25 cellular contexts compared by ENCODE assay signal in the genomic region with DNA sequence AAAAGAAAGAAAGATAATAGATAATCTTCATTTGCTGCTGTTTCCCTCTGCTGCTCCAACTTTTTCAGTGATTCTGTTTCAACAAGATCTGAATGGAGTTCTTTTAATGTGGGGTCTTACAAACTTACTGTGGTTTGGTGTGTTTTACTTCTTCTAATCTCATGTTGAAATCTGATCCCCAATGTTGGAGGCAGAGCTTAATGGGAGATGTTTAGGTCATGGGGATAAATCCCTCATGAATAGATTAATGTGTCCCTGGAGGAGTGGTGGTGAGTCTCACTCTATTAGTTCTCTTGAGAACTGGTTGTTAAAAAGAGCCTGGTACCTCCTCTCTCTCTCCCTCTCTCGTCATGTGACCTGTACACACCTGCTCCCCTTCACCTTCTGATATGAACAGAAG.
"Had no signal": no experiment of that assay in that cellular context is flagged by ENCODE, and none has a peak within 500 bp of the region (broad histone marks: within the 10 kb centered on the region; RNA-seq: fewer than 3 reads in every experiment).

No MANE protein-coding gene starts in this region.

- ATAC-seq: activated CD4-positive, CD25-positive, alpha-beta regulatory T cell treated with anti-CD3 and anti-CD28 coated beads, Interleukin-2, amount 50 U/mL, for 24 hours; activated CD8-positive, alpha-beta T cell treated with anti-CD3 and anti-CD28 coated beads, Interleukin-2, amount 10 ng/mL, durations not matched to agents 7 days and 5 days; T-cell had no signal

- H3K27ac ChIP-seq: adrenal gland, SK-N-MC had no signal

- H3K36me3 ChIP-seq: adrenal gland, MG63 had no signal

- H3K4me1 ChIP-seq: adrenal gland had no signal

- FAIRE-seq: colon had no signal

- H3K27me3 ChIP-seq: adrenal gland, MG63 had no signal

- H3K4me3 ChIP-seq: adrenal gland, MG63, SK-N-MC had no signal

- DNase-seq: activated CD4-positive, alpha-beta T cell treated with anti-CD3 and anti-CD28 coated beads for 48 hours; activated CD4-positive, alpha-beta T cell treated with anti-CD3 and anti-CD28 coated beads, Interleukin-2, amount 50 U/mL, for 4 hours; activated CD8-positive, alpha-beta memory T cell treated with anti-CD3 and anti-CD28 coated beads, Interleukin-2, amount 50 U/mL, for 48 hours; activated CD8-positive, alpha-beta T cell treated with anti-CD3 and anti-CD28 coated beads, Interleukin-2, amount 10 ng/mL, durations not matched to agents 7 days and 5 days; activated naive CD4-positive, alpha-beta T cell treated with anti-CD3 and anti-CD28 coated beads, Interleukin-2, amount 50 U/mL, for 16 hours; activated naive CD8-positive, alpha-beta T cell treated with anti-CD3 and anti-CD28 coated beads, Interleukin-2, amount 10 ng/mL, durations not matched to agents 7 days and 5 days; activated T-cell treated with anti-CD3 and anti-CD28 coated beads, Interleukin-2, amount 50 U/mL, for 1 hour; adrenal gland; anterior cingulate cortex; cerebellar nuclear complex; MG63; MV-4-11; NCI-H1092 treated with DMSO at 0.1 percent for 48 hours; NCI-H1417 treated with DMSO at 0.1 percent for 48 hours; NCI-H187 treated with DMSO at 0.1 percent for 48 hours; NCI-H2081 treated with DMSO at 0.1 percent for 48 hours; NCI-H226; NCI-H526 treated with DMSO at 0.1 percent for 48 hours; SIG-M5; T-cell; T-helper 2 cell; T1000 had no signal

- H3K9me3 ChIP-seq: adrenal gland had no signal
